ENCODE assay signal across 12 cellular contexts in genomic region chr6:92779758-92780157, GRCh38.
A peak's percentile ranks its signal among the peaks of the same experiment; 100 is the strongest.
DNase-seq lines count a peak whose midpoint lies in the region; ATAC-seq and TF ChIP-seq lines count a peak whose summit lies in the region.
"Had no signal": no experiment of that assay in that cellular context is flagged by ENCODE, and none has a peak within 500 bp of the region (broad histone marks: within the 10 kb centered on the region; RNA-seq: fewer than 3 reads in every experiment).

No MANE protein-coding gene starts in this region.

- no peak for TF ChIP-seq POLR2A in breast epithelium (IDR thresholded peaks at IDR 0.05)

- CTCF ChIA-PET in MCF 10A (lab: Yijun Ruan, JAX) = interaction anchor here (0.6 to 2.3 kb wide), 5 partner anchors 165 to 1896 kb away, joined by 3 to 11 read pairs (median 4); no protein-coding TSS in a partner anchor

- TF ChIP-seq CTCF in MCF 10A (IDR thresholded peaks at IDR 0.05; ENCODE audit: unreplicated experiment) = no peak
- no peak for TF ChIP-seq CTCF in breast epithelium (IDR thresholded peaks at IDR 0.05)
- no peak for TF ChIP-seq CTCF in foreskin fibroblast (IDR thresholded peaks at IDR 0.05; ENCODE audit: low read depth, low read length)
- TF ChIP-seq CTCF in type B pancreatic cell (conservative IDR thresholded peaks at IDR 0.05) = no peak

- H3K36me3 Mint-ChIP-seq in MCF 10A (ENCODE audit: insufficient read depth, unreplicated experiment) (no peaks in the 10 kb centered on the region), type B pancreatic cell (peaks cover 5% of the 10 kb centered on the region)
- H3K36me3 Mint-ChIP-seq in activated T-helper 2 cell treated with anti-CD3 and anti-CD28 coated beads, Interferon-gamma antibody, Interleukin-2, Interleukin-4, amounts not matched to agents 10 μg/mL and 5 μg/mL and 100 μg/mL, durations not matched to agents 14 hours and 24 hours and 36 hours (ENCODE audit: low read depth) = no peaks in the 10 kb centered on the region

- peaks cover 13% of the 10 kb centered on the region for H3K4me1 Mint-ChIP-seq in MCF 10A (ENCODE audit: insufficient read depth, unreplicated experiment)
- peaks cover 21% of the 10 kb centered on the region for H3K4me1 Mint-ChIP-seq in type B pancreatic cell (ENCODE audit: unreplicated experiment)
- no peaks in the 10 kb centered on the region for H3K4me1 Mint-ChIP-seq in activated T-helper 2 cell treated with anti-CD3 and anti-CD28 coated beads, Interferon-gamma antibody, Interleukin-2, Interleukin-4, amounts not matched to agents 10 μg/mL and 5 μg/mL and 100 μg/mL, durations not matched to agents 14 hours and 24 hours and 36 hours (ENCODE audit: low read depth)

- no peak overlapping the region for H3K27ac ChIP-seq in breast epithelium

- H3K27me3 Mint-ChIP-seq in MCF 10A (ENCODE audit: insufficient read depth, unreplicated experiment) = peaks cover 21% of the 10 kb centered on the region
- H3K27me3 Mint-ChIP-seq in type B pancreatic cell = peaks cover 6% of the 10 kb centered on the region
- no peaks in the 10 kb centered on the region for H3K27me3 Mint-ChIP-seq in activated T-helper 2 cell treated with anti-CD3 and anti-CD28 coated beads, Interferon-gamma antibody, Interleukin-2, Interleukin-4, amounts not matched to agents 10 μg/mL and 5 μg/mL and 100 μg/mL, durations not matched to agents 14 hours and 24 hours and 36 hours (ENCODE audit: low read depth)

- no peaks in the 10 kb centered on the region for H3K9me3 ChIP-seq in breast epithelium

- no peaks in the 10 kb centered on the region for H3K36me3 ChIP-seq in breast epithelium

- POLR2A ChIA-PET in MCF 10A (lab: Yijun Ruan, JAX) = interaction anchor here (0.5 to 0.9 kb wide), 2 partner anchors 22 to 161 kb away, joined by 3 read pairs; no protein-coding TSS in a partner anchor

- intact Hi-C loops in MCF 10A (cut with micrococcal nuclease) = loop anchor here (10.0 kb wide), 1 partner anchor 1695 kb away; no protein-coding TSS in a partner anchor
- intact Hi-C loops in breast epithelium (cut with DNase I; ENCODE audit: low total_unique reads) = no loop called here
- intact Hi-C loops in activated T-helper 2 cell treated with anti-CD3 and anti-CD28 coated beads, Interferon-gamma antibody, Interleukin-2, Interleukin-4, amounts not matched to agents 10 μg/mL and 5 μg/mL and 100 μg/mL, durations not matched to agents 14 hours and 24 hours and 36 hours (cut with micrococcal nuclease) = no loop called here

- no TSS peak for BruUV-seq in MCF 10A (replicated peaks; lab: Mats Ljungman, UMichigan)

- H3K27me3 ChIP-seq in breast epithelium = no peaks in the 10 kb centered on the region

- DNase-seq in MCF 10A (ENCODE audit: unreplicated experiment) = peak; percentile 75
- DNase-seq in breast epithelium (ENCODE audit: low spot score in 2 of 2) = no peak
- DNase-seq in NCI-H748 treated with DMSO at 0.1 percent for 48 hours (lab: John Stamatoyannopoulos, UW) = peak; percentile 89
- DNase-seq in foreskin fibroblast = peak; percentile 1 to 46
- no peak for DNase-seq in type B pancreatic cell (ENCODE audit: extremely low spot score, unreplicated experiment)
- no peak for DNase-seq in activated T-helper 2 cell treated with anti-CD3 and anti-CD28 coated beads, Interferon-gamma antibody, Interleukin-2, Interleukin-4, amounts not matched to agents 10 μg/mL and 5 μg/mL and 100 μg/mL, durations not matched to agents 14 hours and 24 hours and 36 hours (ENCODE audit: low spot score)
- DNase-seq: activated CD4-positive, alpha-beta T cell treated with anti-CD3 and anti-CD28 coated beads, Interleukin-2, amount 50 U/mL, for 48 hours; central memory CD4-positive, alpha-beta T cell; stimulated activated naive CD8-positive, alpha-beta T cell treated with anti-CD3 and anti-CD28 coated beads, Interleukin-15, Interleukin-2, amounts not matched to agents 100 U/mL and 50 U/mL, for 24 hours had no signal

- H3K9me3 Mint-ChIP-seq in MCF 10A (ENCODE audit: unreplicated experiment) (no peaks in the 10 kb centered on the region), type B pancreatic cell (no peaks in the 10 kb centered on the region)
- H3K9me3 Mint-ChIP-seq in activated T-helper 2 cell treated with anti-CD3 and anti-CD28 coated beads, Interferon-gamma antibody, Interleukin-2, Interleukin-4, amounts not matched to agents 10 μg/mL and 5 μg/mL and 100 μg/mL, durations not matched to agents 14 hours and 24 hours and 36 hours = no peaks in the 10 kb centered on the region

- no peaks in the 10 kb centered on the region for H3K4me1 ChIP-seq in breast epithelium

- ATAC-seq in GM21528 (IDR thresholded peaks at IDR 0.05; ENCODE audit: low FRiP score, unreplicated experiment) (no peak), GM19035 (IDR thresholded peaks at IDR 0.05; ENCODE audit: unreplicated experiment) (no peak)
- ATAC-seq: HCT116; stimulated activated naive CD8-positive, alpha-beta T cell treated with anti-CD3 and anti-CD28 coated beads, Interleukin-15, Interleukin-2, amounts not matched to agents 100 U/mL and 50 U/mL, for 24 hours had no signal

- H3K4me3 ChIP-seq in breast epithelium (no peak overlapping the region), foreskin fibroblast (ENCODE audit: low read depth in 1 of 2, low read length in 2 of 2) (no peak overlapping the region)

- H3K4me3 Mint-ChIP-seq in MCF 10A (ENCODE audit: unreplicated experiment) (no peak overlapping the region), type B pancreatic cell (no peak overlapping the region)
- H3K4me3 Mint-ChIP-seq in activated T-helper 2 cell treated with anti-CD3 and anti-CD28 coated beads, Interferon-gamma antibody, Interleukin-2, Interleukin-4, amounts not matched to agents 10 μg/mL and 5 μg/mL and 100 μg/mL, durations not matched to agents 14 hours and 24 hours and 36 hours (ENCODE audit: low read depth) = no peak overlapping the region

- H3K27ac Mint-ChIP-seq in MCF 10A (ENCODE audit: low read depth, unreplicated experiment) (no peak overlapping the region), type B pancreatic cell (peak overlapping the region; percentile 7)
- H3K27ac Mint-ChIP-seq in activated T-helper 2 cell treated with anti-CD3 and anti-CD28 coated beads, Interferon-gamma antibody, Interleukin-2, Interleukin-4, amounts not matched to agents 10 μg/mL and 5 μg/mL and 100 μg/mL, durations not matched to agents 14 hours and 24 hours and 36 hours = no peak overlapping the region

Comparison
In these comparisons a context has a peak if more than half of its experiments do, and no peak if none do; other contexts are left out.
1. DNase-seq: peak in MCF 10A (single experiment), NCI-H748 treated with DMSO at 0.1 percent for 48 hours (single experiment) and foreskin fibroblast (2 of 2); none in breast epithelium (0 of 2), type B pancreatic cell (single experiment) and activated T-helper 2 cell treated with anti-CD3 and anti-CD28 coated beads, Interferon-gamma antibody, Interleukin-2, Interleukin-4, amounts not matched to agents 10 μg/mL and 5 μg/mL and 100 μg/mL, durations not matched to agents 14 hours and 24 hours and 36 hours (single experiment).